17 cellular contexts compared by ENCODE assay signal in genomic region chr4:7763106-7763505, GRCh38.
A peak's percentile ranks its signal among the peaks of the same experiment; 100 is the strongest.
DNase-seq lines count a peak whose midpoint lies in the region; ATAC-seq, FAIRE-seq and TF ChIP-seq lines count a peak whose summit lies in the region.
"Had no signal": no experiment of that assay in that cellular context is flagged by ENCODE, and none has a peak within 500 bp of the region (broad histone marks: within the 10 kb centered on the region; RNA-seq: fewer than 3 reads in every experiment).

No MANE protein-coding gene starts in this region.

- 81 to 95% (median 91%) methylated on average over 16 of the region's 16 CpGs for WGBS in spleen, 5 donors

- intact Hi-C loops in left ventricle myocardium superior (cut with micrococcal nuclease), result loop anchor here (5.0 kb wide), 1 partner anchor 39 kb away; no protein-coding TSS in a partner anchor
- intact Hi-C loops in left ventricle myocardium inferior (cut with micrococcal nuclease), result loop anchor here (5.0 kb wide), 1 partner anchor 39 kb away; no protein-coding TSS in a partner anchor
- intact Hi-C loops in kidney (cut with DNase I), result no loop called here
- intact Hi-C loops in spleen (cut with DNase I; ENCODE audit: low total_unique reads), result no loop called here

- no peak overlapping the region for H3K9ac ChIP-seq in kidney (ENCODE audit: low read length in 2 of 2)

- H3K27ac Mint-ChIP-seq in activated T-cell treated with anti-CD3 and anti-CD28 coated beads, Interleukin-2, amount 50 U/mL, for 24 hours, result peak overlapping the region; percentile 64
- no peak overlapping the region for H3K27ac Mint-ChIP-seq in activated T-cell treated with anti-CD3 and anti-CD28 coated beads, Interleukin-2, amount 50 U/mL, for 72 hours
- H3K27ac Mint-ChIP-seq: CD14-positive monocyte; CD8-positive, alpha-beta T cell; GM23338 had no signal

- TF ChIP-seq POLR2A in spleen (IDR thresholded peaks at IDR 0.05), result no peak

- H3K4me1 ChIP-seq in left ventricle myocardium inferior, result peaks cover 21% of the 10 kb centered on the region
- peaks cover 0 to 5% of the 10 kb centered on the region in 2 donors for H3K4me1 ChIP-seq in kidney (ENCODE audit: control insufficient read depth in 1 of 2, insufficient read depth in 1 of 2, low read depth in 1 of 2, low read length in 2 of 2)
- H3K4me1 ChIP-seq in spleen, result peaks cover 0 to 29% (median 14%) of the 10 kb centered on the region in 6 donors

- no peak for TF ChIP-seq CTCF in left ventricle myocardium inferior (IDR thresholded peaks at IDR 0.05; ENCODE audit: borderline replicate concordance)
- TF ChIP-seq CTCF in kidney (IDR thresholded peaks at IDR 0.05; ENCODE audit: borderline replicate concordance, extremely low read depth, insufficient read depth), result no peak
- TF ChIP-seq CTCF in spleen (IDR thresholded peaks at IDR 0.05 in 8 of 11, conservative IDR thresholded peaks at IDR 0.05 in 3 of 11), result no peak

- H3K4me3 Mint-ChIP-seq in activated T-cell treated with anti-CD3 and anti-CD28 coated beads, Interleukin-2, amount 50 U/mL, for 24 hours, result no peak overlapping the region
- no peak overlapping the region for H3K4me3 Mint-ChIP-seq in activated T-cell treated with anti-CD3 and anti-CD28 coated beads, Interleukin-2, amount 50 U/mL, for 72 hours
- H3K4me3 Mint-ChIP-seq: CD14-positive monocyte; CD8-positive, alpha-beta T cell; GM23338; H9 had no signal

- no peak for FAIRE-seq in kidney (lab: Jason Lieb, UNC)
- FAIRE-seq: GM12892 had no signal

- peaks cover 50% of the 10 kb centered on the region for H3K36me3 Mint-ChIP-seq in activated T-cell treated with anti-CD3 and anti-CD28 coated beads, Interleukin-2, amount 50 U/mL, for 24 hours (ENCODE audit: low read depth)
- no peaks in the 10 kb centered on the region for H3K36me3 Mint-ChIP-seq in activated T-cell treated with anti-CD3 and anti-CD28 coated beads, Interleukin-2, amount 50 U/mL, for 72 hours (ENCODE audit: insufficient read depth in 2 of 2)

- no peaks in the 10 kb centered on the region for H3K27me3 ChIP-seq in left ventricle myocardium inferior (ENCODE audit: low read depth)
- no peaks in the 10 kb centered on the region for H3K27me3 ChIP-seq in spleen (replicated peaks in 1 of 7)

- H3K4me3 ChIP-seq in left ventricle myocardium inferior (no peak overlapping the region), kidney (ENCODE audit: low read length in 2 of 2) (no peak overlapping the region), spleen (no peak overlapping the region)
- H3K4me3 ChIP-seq: GM23338 had no signal

- no peaks in the 10 kb centered on the region for H3K9me3 Mint-ChIP-seq in activated T-cell treated with anti-CD3 and anti-CD28 coated beads, Interleukin-2, amount 50 U/mL, for 24 hours
- H3K9me3 Mint-ChIP-seq in activated T-cell treated with anti-CD3 and anti-CD28 coated beads, Interleukin-2, amount 50 U/mL, for 72 hours, result no peaks in the 10 kb centered on the region
- H3K9me3 Mint-ChIP-seq: CD8-positive, alpha-beta T cell; GM23338; H9 had no signal

- H3K9me3 ChIP-seq in left ventricle myocardium inferior (replicated peaks) (no peaks in the 10 kb centered on the region), kidney (ENCODE audit: control insufficient read depth in 1 of 2, low read length in 2 of 2) (no peaks in the 10 kb centered on the region), spleen (no peaks in the 10 kb centered on the region)

- H3K36me3 ChIP-seq in left ventricle myocardium inferior (peaks cover 3% of the 10 kb centered on the region), kidney (ENCODE audit: control insufficient read depth in 1 of 2, insufficient read depth in 2 of 2, low read length in 2 of 2) (no peaks in the 10 kb centered on the region), spleen (peaks cover 0 to 60% (median 9%) of the 10 kb centered on the region in 6 donors)

- DNase-seq in activated T-cell treated with anti-CD3 and anti-CD28 coated beads, Interleukin-2, amount 50 U/mL, for 24 hours, result no peak
- no peak for DNase-seq in activated T-cell treated with anti-CD3 and anti-CD28 coated beads, Interleukin-2, amount 50 U/mL, for 72 hours
- DNase-seq in left ventricle myocardium superior (peak; percentile 23), left ventricle myocardium inferior (no peak), kidney (peak; percentile 40), spleen (peak; percentile 67), NCI-H2171 treated with DMSO at 0.1 percent for 48 hours (lab: John Stamatoyannopoulos, UW) (no peak), MV-4-11 (lab: John Stamatoyannopoulos, UW) (no peak)
- DNase-seq: CD8-positive, alpha-beta T cell; COR-L47; DND-41; GDM1; H9 had no signal

- H3K27ac ChIP-seq in left ventricle myocardium inferior (replicated peaks) (no peak overlapping the region), kidney (ENCODE audit: low read depth in 2 of 2, low read length in 2 of 2) (no peak overlapping the region), spleen (no peak overlapping the region)
- H3K27ac ChIP-seq: 22Rv1 had no signal

- no peaks in the 10 kb centered on the region for H3K27me3 Mint-ChIP-seq in activated T-cell treated with anti-CD3 and anti-CD28 coated beads, Interleukin-2, amount 50 U/mL, for 24 hours
- no peaks in the 10 kb centered on the region for H3K27me3 Mint-ChIP-seq in activated T-cell treated with anti-CD3 and anti-CD28 coated beads, Interleukin-2, amount 50 U/mL, for 72 hours (ENCODE audit: low read depth)

- ATAC-seq in activated T-cell treated with anti-CD3 and anti-CD28 coated beads, Interleukin-2, amount 50 U/mL, for 72 hours (replicated peaks in 1 of 2), result no peak
- no peak for ATAC-seq in left ventricle myocardium superior
- ATAC-seq: CD8-positive, alpha-beta T cell; GM23338 had no signal

- H3K4me1 Mint-ChIP-seq in activated T-cell treated with anti-CD3 and anti-CD28 coated beads, Interleukin-2, amount 50 U/mL, for 24 hours (ENCODE audit: low read depth), result peaks cover 32% of the 10 kb centered on the region
- H3K4me1 Mint-ChIP-seq in activated T-cell treated with anti-CD3 and anti-CD28 coated beads, Interleukin-2, amount 50 U/mL, for 72 hours (ENCODE audit: low read depth), result no peaks in the 10 kb centered on the region

Comparison
In these comparisons a context has a peak if more than half of its experiments do, and no peak if none do; other contexts are left out.
1. DNase-seq: peak in left ventricle myocardium superior (single experiment), kidney (single experiment) and spleen (single experiment); none in activated T-cell treated with anti-CD3 and anti-CD28 coated beads, Interleukin-2, amount 50 U/mL, for 24 hours (single experiment), activated T-cell treated with anti-CD3 and anti-CD28 coated beads, Interleukin-2, amount 50 U/mL, for 72 hours (0 of 2), left ventricle myocardium inferior (single experiment), NCI-H2171 treated with DMSO at 0.1 percent for 48 hours (single experiment) and MV-4-11 (single experiment).
2. intact Hi-C loops: an anchor here in left ventricle myocardium superior (5.0 kb wide) and left ventricle myocardium inferior (5.0 kb wide); none called in kidney and spleen.